In genomic region chr3:72678892-72679291, GRCh38 we compare ENCODE assay signal across 16 cellular contexts.
DNase-seq lines count a peak whose midpoint lies in the region; ATAC-seq, FAIRE-seq and TF ChIP-seq lines count a peak whose summit lies in the region.
"Had no signal": no experiment of that assay in that cellular context is flagged by ENCODE, and none has a peak within 500 bp of the region (broad histone marks: within the 10 kb centered on the region; RNA-seq: fewer than 3 reads in every experiment).

No MANE protein-coding gene starts in this region.

- H3K4me2 ChIP-seq in A549 (no peak overlapping the region), GM12878 (ENCODE audit: control insufficient read depth, insufficient read depth) (no peak overlapping the region), HepG2 (ENCODE audit: low read depth, low read length) (peak overlapping the region; percentile 50)

- H3K27me3 ChIP-seq in GM12878 (replicated peaks in 1 of 2; ENCODE audit: control insufficient read depth in 2 of 2, insufficient read depth in 2 of 2, low read length in 1 of 2) (no peaks in the 10 kb centered on the region), HepG2 (ENCODE audit: control insufficient read depth in 1 of 2, insufficient read depth in 2 of 2, low read length in 2 of 2) (no peaks in the 10 kb centered on the region)

- in situ Hi-C loops in GM12878 (cut with MboI) = no loop called here
- in situ Hi-C loops in HepG2 (cut with HindIII; ENCODE audit: extremely low pct_ligation_motif_present, low pct_unique_long_range_greater_than_20kb) = no loop called here
- in situ Hi-C loops in KBM-7 (cut with MboI; ENCODE audit: low pct_unique_long_range_greater_than_20kb, low sequenced_read_pairs) = no loop called here

- H3K27ac ChIP-seq in A549 (no peak overlapping the region), GM12878 (ENCODE audit: control insufficient read depth, insufficient read depth) (no peak overlapping the region), HepG2 (ENCODE audit: extremely low read length, insufficient read depth, low read length) (no peak overlapping the region)

- TF ChIP-seq RAD21 in A549 (conservative IDR thresholded peaks at IDR 0.05 in 1 of 2, IDR thresholded peaks at IDR 0.05 in 1 of 2) = no peak
- no peak for TF ChIP-seq RAD21 in GM12878 (IDR thresholded peaks at IDR 0.05; ENCODE audit: insufficient read depth, low read depth, low read length)
- no peak for TF ChIP-seq RAD21 in HepG2 (CRISPR knock-in tag; IDR thresholded peaks at IDR 0.05)

- H4K20me1 ChIP-seq in GM12878 (ENCODE audit: control insufficient read depth, insufficient read depth) (no peaks in the 10 kb centered on the region), HepG2 (ENCODE audit: insufficient read depth, low read length) (no peaks in the 10 kb centered on the region)

- no peaks in the 10 kb centered on the region for H3K36me3 ChIP-seq in GM12878 (ENCODE audit: control insufficient read depth in 2 of 2, insufficient read depth in 2 of 2, low read length in 1 of 2)
- no peaks in the 10 kb centered on the region for H3K36me3 ChIP-seq in HepG2 (replicated peaks in 1 of 2; ENCODE audit: control insufficient read depth in 1 of 2, insufficient read depth in 2 of 2, low read length in 2 of 2)

- DNase-seq in A549 (ENCODE audit: low read depth in 1 of 2, low spot score in 1 of 2) (no peak), H4 (ENCODE audit: low spot score) (peak; percentile 44), GM12878 (ENCODE audit: low read depth, low spot score) (peak; percentile 15), HepG2 (ENCODE audit: low spot score) (no peak), KBM-7 (no peak), NCI-H1417 (lab: John Stamatoyannopoulos, UW) (no peak)
- DNase-seq: activated CD8-positive, alpha-beta memory T cell treated with anti-CD3 and anti-CD28 coated beads, Interleukin-2, amount 10 ng/mL, durations not matched to agents 7 days and 5 days; HCEC 1CT; MV-4-11; NCI-H2107; NCI-H774; SIG-M5 had no signal

- H3K79me2 ChIP-seq in GM12878 (ENCODE audit: control insufficient read depth, insufficient read depth, low read length) (no peaks in the 10 kb centered on the region), HepG2 (ENCODE audit: insufficient read depth, low read length) (no peaks in the 10 kb centered on the region)

- no peak for FAIRE-seq in A549 (lab: Jason Lieb, UNC)
- FAIRE-seq in GM12878 (lab: Jason Lieb, UNC) = no peak
- no peak for FAIRE-seq in HepG2 (lab: Jason Lieb, UNC)
- FAIRE-seq: endothelial cell of umbilical vein had no signal

- intact Hi-C loops in GM12878 (cut with micrococcal nuclease; ENCODE audit: unreplicated experiment) (loop anchor here (10.0 kb wide), 1 partner anchor 804 kb away; no protein-coding TSS in a partner anchor), HepG2 (cut with micrococcal nuclease; ENCODE audit: unreplicated experiment) (no loop called here)

- WGBS in A549 (ENCODE audit: missing lambda C conversion rate) = 66% methylated on average over 6 of the region's 6 CpGs
- 49% methylated on average over 6 of the region's 6 CpGs for WGBS in GM12878 (ENCODE audit: insufficient coverage, insufficient replicate concordance, low lambda C conversion rate, missing lambda C conversion rate)
- 88% methylated on average over 6 of the region's 6 CpGs for WGBS in HepG2 (ENCODE audit: low lambda C conversion rate)

- CTCF ChIA-PET in A549 (lab: Yijun Ruan, JAX) (no interaction called here), GM12878 (lab: Yijun Ruan, JAX) (no interaction called here), HepG2 (lab: Yijun Ruan, JAX; ENCODE audit: low intra/inter-chr PET ratio, low total read pairs) (no interaction called here)

- H3K9me3 ChIP-seq in A549 (peaks cover 11% of the 10 kb centered on the region; the same call in 1 of the 3 replicates), GM12878 (replicated peaks; ENCODE audit: control insufficient read depth, insufficient read depth, low read length) (no peaks in the 10 kb centered on the region), HepG2 (ENCODE audit: low read length) (no peaks in the 10 kb centered on the region)

- ATAC-seq in A549 = peak in 1 of 2 experiments; percentile 19; a peak in 1 of 6 replicates
- ATAC-seq in GM12878 = peak; percentile 68
- ATAC-seq in HepG2 = no peak; the same call in 2 of the 3 replicates
- no peak for ATAC-seq in GM21360 (IDR thresholded peaks at IDR 0.05; ENCODE audit: unreplicated experiment)
- ATAC-seq in HG02571 (IDR thresholded peaks at IDR 0.05; ENCODE audit: unreplicated experiment) = no peak
- ATAC-seq: activated CD8-positive, alpha-beta memory T cell treated with anti-CD3 and anti-CD28 coated beads, Interleukin-2, amount 10 ng/mL, durations not matched to agents 7 days and 5 days had no signal

- no peaks in the 10 kb centered on the region for H3K4me1 ChIP-seq in A549
- peaks cover 39% of the 10 kb centered on the region for H3K4me1 ChIP-seq in GM12878 (ENCODE audit: control insufficient read depth, insufficient read depth, low read length)
- H3K4me1 ChIP-seq in HepG2 (ENCODE audit: insufficient read depth, low read length) = peaks cover 42% of the 10 kb centered on the region

- H3K4me3 ChIP-seq in A549 = no peak overlapping the region
- no peak overlapping the region for H3K4me3 ChIP-seq in GM12878
- H3K4me3 ChIP-seq in HepG2 (replicated peaks in 1 of 3; ENCODE audit: insufficient read depth in 1 of 3, low read depth in 2 of 3, low read length in 3 of 3) = 0 out of 6 replicates have a peak overlapping the region, but pooled peaks of 1 of the 3 experiments have one; percentile 5
- H3K4me3 ChIP-seq: skin epidermis had no signal

- RAD21 ChIA-PET in GM12878 (lab: Charles Lee; ENCODE audit: unreplicated experiment) = no interaction called here

- H3K9ac ChIP-seq in GM12878 (ENCODE audit: control insufficient read depth, insufficient read depth, low read length) = no peak overlapping the region
- H3K9ac ChIP-seq in HepG2 (ENCODE audit: insufficient read depth, low read depth, low read length) = no peak overlapping the region

- no TSS peak for BruUV-seq in GM12878 (replicated peaks; lab: Mats Ljungman, UMichigan)
- no TSS peak for BruUV-seq in HepG2 (replicated peaks; lab: Mats Ljungman, UMichigan)

- TF ChIP-seq EP300 in A549 (IDR thresholded peaks at IDR 0.05) (no peak), GM12878 (IDR thresholded peaks at IDR 0.05; ENCODE audit: borderline replicate concordance in 1 of 2, control insufficient read depth in 1 of 2, low read depth in 2 of 2, low read length in 2 of 2) (0 out of 4 replicates have a peak, but pooled peaks of 1 of the 2 experiments have one; percentile 35), HepG2 (IDR thresholded peaks at IDR 0.05; ENCODE audit: low read depth in 2 of 2, low read length in 2 of 2) (no peak), HepG2 (CRISPR knock-in tag; IDR thresholded peaks at IDR 0.05; ENCODE audit: borderline replicate concordance) (no peak)

- TF ChIP-seq POLR2A in A549 (IDR thresholded peaks at IDR 0.05; ENCODE audit: low read length) (no peak), GM12878 (IDR thresholded peaks at IDR 0.05; ENCODE audit: low read depth, low read length) (no peak), HepG2 (IDR thresholded peaks at IDR 0.05; ENCODE audit: insufficient read depth in 1 of 2, low read depth in 2 of 2, low read length in 2 of 2) (no peak)

- no peak overlapping the region for H2AFZ ChIP-seq in GM12878 (ENCODE audit: control insufficient read depth, low read depth, low read length)
- H2AFZ ChIP-seq in HepG2 (ENCODE audit: low read length) = no peak overlapping the region

- POLR2A ChIA-PET in A549 (lab: Yijun Ruan, JAX) (no interaction called here), GM12878 (lab: Charles Lee) (no interaction called here), HepG2 (lab: Yijun Ruan, JAX) (no interaction called here)

- TF ChIP-seq CTCF in A549 (IDR thresholded peaks at IDR 0.05) (no peak), GM12878 (IDR thresholded peaks at IDR 0.05 in 2 of 3, conservative IDR thresholded peaks at IDR 0.05 in 1 of 3; ENCODE audit: control insufficient read depth in 2 of 3, extremely low read depth in 1 of 3, insufficient read depth in 1 of 3, low read depth in 3 of 3, low read length in 3 of 3) (no peak), HepG2 (CRISPR knock-in tag; IDR thresholded peaks at IDR 0.05) (no peak)

- SMC1A ChIA-PET in GM12878 (lab: Charles Lee; ENCODE audit: uncharacterized antibody, unreplicated experiment) = interaction anchor here (1.5 kb wide), 1 partner anchor 9 kb away, joined by 3 read pairs; no protein-coding TSS in a partner anchor

TF ChIP-seq in A549, 52 proteins besides CTCF, POLR2A, EP300 and RAD21:
- TF ChIP-seq MAZ (IDR thresholded peaks at IDR 0.05; ENCODE audit: borderline replicate concordance, low read depth, low read length) (no peak), MAFK (IDR thresholded peaks at IDR 0.05; ENCODE audit: partially characterized antibody) (peak; percentile 95)

TF ChIP-seq in GM12878, 131 proteins besides CTCF, POLR2A, EP300 and RAD21 (continues in another document):
- TF ChIP-seq RUNX3 (IDR thresholded peaks at IDR 0.05; ENCODE audit: low read length) (peak; percentile 63; the same call in 1 of the 2 replicates), CHD1 (IDR thresholded peaks at IDR 0.05; ENCODE audit: low read depth, low read length) (no peak), CBFB (IDR thresholded peaks at IDR 0.05; ENCODE audit: low read depth) (no peak), EED (IDR thresholded peaks at IDR 0.05; ENCODE audit: low read depth) (peak; percentile 55), FOXM1 (IDR thresholded peaks at IDR 0.05; ENCODE audit: low read depth, low read length) (peak; percentile 44; the same call in 1 of the 2 replicates), TAF1 (IDR thresholded peaks at IDR 0.05; ENCODE audit: borderline replicate concordance, low read depth, low read length) (no peak), IKZF1 (conservative IDR thresholded peaks at IDR 0.05) (0 out of 2 replicates have a peak, but pooled peaks have one; percentile 23), MEF2B (IDR thresholded peaks at IDR 0.05; ENCODE audit: partially characterized antibody, poor library complexity, severe bottlenecking) (peak; percentile 24), IKZF2 (IDR thresholded peaks at IDR 0.05) (peak in 1 of 2 experiments; percentile 24; a peak in 1 of 4 replicates)

TF ChIP-seq in HepG2, 621 proteins besides CTCF, POLR2A, EP300 and RAD21 (continues in another document):
- TF ChIP-seq ZNF577 (CRISPR knock-in tag; IDR thresholded peaks at IDR 0.05; ENCODE audit: borderline replicate concordance, low read depth) = no peak
- TF ChIP-seq SRSF4 (IDR thresholded peaks at IDR 0.05; ENCODE audit: low read depth, low read length, poor library complexity, severe bottlenecking) = no peak
- TF ChIP-seq MAFK (conservative IDR thresholded peaks at IDR 0.05 in 1 of 2, IDR thresholded peaks at IDR 0.05 in 1 of 2; ENCODE audit: low read length in 2 of 2) = peak; percentile 98
- no peak for TF ChIP-seq CAMTA2 (CRISPR knock-in tag; IDR thresholded peaks at IDR 0.05; ENCODE audit: borderline replicate concordance)
- no peak for TF ChIP-seq TBX3 (IDR thresholded peaks at IDR 0.05; ENCODE audit: borderline replicate concordance)

Comparison
In these comparisons a context has a peak if more than half of its experiments do, and no peak if none do; other contexts are left out.
1. DNase-seq: peak in H4 (single experiment) and GM12878 (single experiment); none in A549 (0 of 2), HepG2 (single experiment), KBM-7 (single experiment) and NCI-H1417 (0 of 3).